In the genomic region with DNA sequence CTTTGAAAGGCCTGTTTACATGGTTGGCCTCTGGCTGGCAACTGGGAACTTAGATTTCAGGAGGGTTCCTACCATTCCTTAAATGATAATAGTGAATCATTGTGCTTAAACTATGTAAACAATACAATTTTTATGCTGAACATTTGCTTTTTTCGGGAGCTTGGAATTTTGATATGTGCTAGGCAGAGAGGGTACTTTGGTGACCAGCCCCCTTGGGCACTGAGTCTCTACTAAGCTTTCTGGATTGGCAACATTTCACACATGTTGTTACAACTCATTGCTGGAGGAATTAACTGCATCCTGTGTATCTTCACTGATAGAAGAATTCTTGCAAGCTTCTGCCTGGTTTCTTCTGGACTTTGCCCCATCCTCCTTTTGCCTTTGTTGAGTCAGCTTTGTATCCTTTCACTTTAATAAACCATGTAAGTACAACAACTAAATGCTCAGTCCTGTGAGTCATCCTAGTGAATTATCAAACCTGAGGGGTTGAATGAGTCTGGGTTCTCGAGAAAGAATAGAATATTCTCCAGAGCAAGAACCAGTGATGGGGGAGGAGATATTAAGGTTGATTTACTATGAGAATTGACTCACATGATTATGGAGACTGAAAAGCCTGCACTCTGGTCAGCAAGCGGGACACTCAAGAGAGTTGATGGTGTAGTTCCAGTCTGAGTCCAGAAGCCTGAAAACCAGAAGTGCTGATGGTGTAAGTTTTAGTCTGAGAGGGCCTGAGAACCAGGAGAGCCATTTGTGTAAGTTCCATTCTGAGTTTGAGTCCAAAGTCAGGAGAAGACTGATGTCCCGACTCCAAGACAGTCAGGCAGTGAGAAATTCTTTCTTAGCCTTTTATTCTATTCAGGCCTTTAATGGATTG, we compare ENCODE assay signal across 1 cellular context.
TF ChIP-seq lines count a peak whose summit lies in the region.

No MANE protein-coding gene starts in this region.

TF ChIP-seq in HCT116, 20 proteins besides CTCF, POLR2A, EP300 and RAD21 (continued from another document):
- no peak for TF ChIP-seq ATF3 (IDR thresholded peaks at IDR 0.05)
- no peak for TF ChIP-seq REST (IDR thresholded peaks at IDR 0.05; ENCODE audit: low read depth)
- TF ChIP-seq EZH2 (IDR thresholded peaks at IDR 0.05) = no peak
